Comparison of ENCODE assay signal across 38 cellular contexts in genomic region chr11:1029051-1029450, GRCh38. TPM values are rescaled to one million over a fixed set of nuclear protein-coding genes. Genes with fewer than 3 reads are reported as not detected.
"Had no signal": no experiment of that assay in that cellular context is flagged by ENCODE, and none has a peak within 500 bp of the region (broad histone marks: within the 10 kb centered on the region; RNA-seq: fewer than 3 reads in every experiment).

No MANE protein-coding gene starts in this region.

- H3K27me3 ChIP-seq: MG63 had no signal

- H3K9me3 ChIP-seq: MG63 had no signal

- H3K36me3 ChIP-seq: MG63 had no signal

- H3K4me3 ChIP-seq: MG63 had no signal

- DNase-seq: Kasumi-1, MG63, MM.1S, MV-4-11, NCI-H1048, NCI-H1092, NCI-H1092 treated with DMSO at 0.1 percent for 48 hours, NCI-H1105, NCI-H1105 treated with DMSO at 0.1 percent for 48 hours, NCI-H1417, NCI-H1417 treated with DMSO at 0.1 percent for 48 hours, NCI-H1436, NCI-H1436 treated with DMSO at 0.1 percent for 48 hours, NCI-H146, NCI-H1694, NCI-H1694 treated with DMSO at 0.1 percent for 48 hours, NCI-H187, NCI-H187 treated with DMSO at 0.1 percent for 48 hours, NCI-H1930, NCI-H2029, NCI-H2029 treated with DMSO at 0.1 percent for 48 hours, NCI-H2081, NCI-H2081 treated with DMSO at 0.1 percent for 48 hours, NCI-H2107, NCI-H2171, NCI-H2171 treated with DMSO at 0.1 percent for 48 hours, NCI-H2227 treated with DMSO at 0.1 percent for 48 hours, NCI-H226, NCI-H345, NCI-H446, NCI-H446 treated with DMSO at 0.1 percent for 48 hours, NCI-H510A, NCI-H510A treated with DMSO at 0.1 percent for 48 hours, NCI-H524 had no signal

RNA-seq across cellular contexts. Expression of gene MUC6, which starts 7.5 kb away (rescaled TPM):
- total RNA-seq: LHCN-M2, M059J, MCF 10A, NCI-H460 had no signal

RNA-seq across cellular contexts. Expression of gene MUC2, which starts 45.6 kb away (rescaled TPM):
- total RNA-seq: LHCN-M2, M059J, NCI-H460 had no signal
